ENCODE assay signal across 8 cellular contexts in genomic region chr19:38387550-38388309, GRCh38. TPM values are rescaled to one million over a fixed set of nuclear protein-coding genes. Genes with fewer than 3 reads are reported as not detected.
A peak's percentile ranks its signal among the peaks of the same experiment; 100 is the strongest.
DNase-seq lines count a peak whose midpoint lies in the region; ATAC-seq and TF ChIP-seq lines count a peak whose summit lies in the region.

Gene GGN, minus strand, starts transcription at chr19:38388034. Its CDS starts 773 bp downstream, at chr19:38387261.

- no peak for TF ChIP-seq CTCF in smooth muscle cell (IDR thresholded peaks at IDR 0.05; ENCODE audit: borderline replicate concordance, insufficient read depth, poor library complexity, severe bottlenecking)

- H3K4me2 ChIP-seq in smooth muscle cell, result peak within 1 kb of the TSS; percentile 95

- H3K36me3 ChIP-seq in smooth muscle cell (ENCODE audit: low read depth), result no peaks in the 10 kb centered on the region

- CTCF ChIA-PET in HEK293T (lab: Yijun Ruan, JAX), result interaction anchor here (0.6 to 1.5 kb wide), 5 partner anchors 15 to 197 kb away, joined by 3 to 8 read pairs (median 4); partner anchors contain the start of genes CATSPERG and FAM98C

- peak within 1 kb of the TSS; percentile 71 for H3K4me3 ChIP-seq in smooth muscle cell

- H3K27ac ChIP-seq in caudate nucleus (ENCODE audit: low read depth, low read length), result peak within 1 kb of the TSS; percentile 58
- peak within 1 kb of the TSS; percentile 68 for H3K27ac ChIP-seq in smooth muscle cell (ENCODE audit: low read depth)

- no peak within 1 kb of the TSS for H2AFZ ChIP-seq in smooth muscle cell (ENCODE audit: low read depth)

- H3F3A ChIP-seq in smooth muscle cell (ENCODE audit: low read depth), result peaks cover 10% of the 10 kb centered on the region

- 3% methylated on average over 39 of the region's 50 CpGs for WGBS in smooth muscle cell (ENCODE audit: low lambda C conversion rate)

- H3K27me3 ChIP-seq in smooth muscle cell (ENCODE audit: low read depth), result no peaks in the 10 kb centered on the region

- H3K79me2 ChIP-seq in smooth muscle cell (ENCODE audit: low read depth), result no peaks in the 10 kb centered on the region

- ATAC-seq in HG03520 (IDR thresholded peaks at IDR 0.05; ENCODE audit: unreplicated experiment), result no peak

- peak within 1 kb of the TSS; percentile 63 for H3K9ac ChIP-seq in smooth muscle cell (ENCODE audit: low read depth)

- DNase-seq in COLO668 (lab: John Stamatoyannopoulos, UW; ENCODE audit: unreplicated experiment) (peak; percentile 70), HEK293T (ENCODE audit: extremely low spot score) (peak; percentile 94), NCI-H2196 (lab: John Stamatoyannopoulos, UW; ENCODE audit: unreplicated experiment) (peak; percentile 90), caudate nucleus (lab: John Stamatoyannopoulos, UW) (peak in 60 of 61 donors; percentile 14 to 96 (median 83)), inferior parietal cortex (ENCODE audit: extremely low spot score) (peak; percentile 60), smooth muscle cell (lab: John Stamatoyannopoulos, UW; ENCODE audit: unreplicated experiment) (peak; percentile 92)
- peak; percentile 55 for DNase-seq in activated CD4-positive, CD25-positive, alpha-beta regulatory T cell treated with anti-CD3 and anti-CD28 coated beads, Interleukin-2, amount 50 U/mL, for 16 hours (ENCODE audit: low read depth, low spot score)

- no peaks in the 10 kb centered on the region for H3K9me3 ChIP-seq in smooth muscle cell (replicated peaks; ENCODE audit: low read depth)

- POLR2A ChIA-PET in HEK293T (lab: Yijun Ruan, JAX), result interaction anchor here (0.7 to 2.2 kb wide), 5 partner anchors 12 to 231 kb away, joined by 3 to 23 read pairs (median 4); partner anchors contain the start of genes EIF3K, FAM98C and PSMD8

- H4K20me1 ChIP-seq in smooth muscle cell (ENCODE audit: low read depth), result peaks cover 47% of the 10 kb centered on the region

- H3K4me1 ChIP-seq in smooth muscle cell (ENCODE audit: low read depth), result peaks cover 4% of the 10 kb centered on the region

TF ChIP-seq in HEK293T, 16 proteins besides CTCF, POLR2A, EP300 and RAD21:
- TF ChIP-seq ZNF384 (IDR thresholded peaks at IDR 0.05), result no peak
- no peak for TF ChIP-seq CTBP1 (IDR thresholded peaks at IDR 0.05; ENCODE audit: borderline replicate concordance)

RNA-seq across cellular contexts. Expression of gene GGN, which starts in this region (rescaled TPM):
- total RNA-seq in smooth muscle cell, result 2.1 TPM in 1 of 2 replicates, not detected in the other
- polyA plus RNA-seq in smooth muscle cell, result 1.00 and 2.2 TPM in 2 replicates
